ENCODE assay signal across 6 cellular contexts in the genomic region with DNA sequence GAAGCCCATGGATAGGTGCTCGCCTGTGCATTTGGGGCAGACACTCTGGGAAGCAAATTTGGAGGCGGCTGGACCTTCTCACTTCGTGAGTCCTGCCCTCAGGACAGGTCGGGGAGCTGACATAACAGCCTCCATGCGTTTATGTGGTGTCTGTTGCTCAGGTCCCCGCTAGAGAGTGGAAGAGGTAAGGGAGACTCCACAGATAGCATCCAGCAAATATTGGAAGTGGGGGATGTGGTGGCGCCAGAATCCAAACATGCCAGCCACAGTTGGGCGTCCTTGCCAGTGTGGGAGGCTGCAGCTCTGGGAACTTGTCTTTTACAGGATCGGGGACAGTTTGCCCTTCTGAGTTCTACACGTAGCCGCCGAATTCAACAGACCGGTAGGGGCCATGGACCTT. TPM values are rescaled to one million over a fixed set of nuclear protein-coding genes. Genes with fewer than 3 reads are reported as not detected.
"Had no signal": no experiment of that assay in that cellular context is flagged by ENCODE, and none has a peak within 500 bp of the region (broad histone marks: within the 10 kb centered on the region; RNA-seq: fewer than 3 reads in every experiment).

No MANE protein-coding gene starts in this region.

- DNase-seq: H9, HCEC 1CT, IMR-90 had no signal

- H3K4me2 ChIP-seq: GM23338 had no signal

- H2AFZ ChIP-seq: GM23338 had no signal

- H3K4me3 ChIP-seq: GM23338 had no signal

RNA-seq across cellular contexts. Expression of a gene that starts 50.8 kb away (rescaled TPM):
- total RNA-seq: GM23338, H1, H9, HT-29, IMR-90 had no signal
- polyA plus RNA-seq: GM23338, IMR-90 had no signal
